ENCODE assay signal across 12 cellular contexts in the genomic region with DNA sequence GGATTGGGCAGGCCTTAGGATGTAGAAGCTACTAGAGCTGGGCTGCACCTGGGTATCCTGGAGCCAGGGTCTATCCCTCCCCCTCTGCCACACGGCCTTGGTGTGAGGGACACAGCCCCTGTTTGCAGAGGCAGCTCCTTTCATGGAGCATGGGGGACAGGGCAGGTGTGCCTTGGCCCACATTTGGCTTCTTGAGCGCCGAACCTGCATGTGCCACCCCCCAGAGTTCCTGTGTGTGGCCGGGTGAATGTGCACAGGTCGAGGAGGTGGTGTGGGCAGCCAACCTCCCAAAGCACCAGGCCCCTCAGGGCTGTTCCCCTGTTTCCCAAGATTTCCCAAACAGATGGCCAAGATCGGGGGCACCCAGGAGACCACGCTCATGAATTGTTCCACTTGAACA.
"Had no signal": no experiment of that assay in that cellular context is flagged by ENCODE, and none has a peak within 500 bp of the region (broad histone marks: within the 10 kb centered on the region; RNA-seq: fewer than 3 reads in every experiment).

No MANE protein-coding gene starts in this region.

- H3K9me3 ChIP-seq: colonic mucosa, upper lobe of left lung had no signal

- H3K4me1 ChIP-seq: colonic mucosa had no signal

- DNase-seq: activated CD4-positive, alpha-beta T cell treated with anti-CD3 and anti-CD28 coated beads for 1 hour; activated CD4-positive, alpha-beta T cell treated with anti-CD3 and anti-CD28 coated beads, Interleukin-2, amount 50 U/mL, for 48 hours; activated naive CD4-positive, alpha-beta T cell treated with anti-CD3 and anti-CD28 coated beads for 36 hours; activated naive CD8-positive, alpha-beta T cell treated with anti-CD3 and anti-CD28 coated beads, Interleukin-2, amount 50 U/mL, for 24 hours; colonic mucosa; stimulated activated CD4-positive, alpha-beta T cell treated with anti-CD3 and anti-CD28 coated beads, Interleukin-15, amount 100 ng/mL, for 24 hours; stimulated activated CD4-positive, alpha-beta T cell treated with anti-CD3 and anti-CD28 coated beads, Interleukin-4, amount 100 ng/mL, for 24 hours; stimulated activated naive CD4-positive, alpha-beta T cell; T-helper 1 cell had no signal

- H3K27ac ChIP-seq: cardiac muscle cell, colonic mucosa, VCaP had no signal

- H3K36me3 ChIP-seq: cardiac muscle cell, colonic mucosa, upper lobe of left lung had no signal

- H3K27me3 ChIP-seq: cardiac muscle cell, colonic mucosa, upper lobe of left lung had no signal

- H3K4me3 ChIP-seq: cardiac muscle cell, colonic mucosa, upper lobe of left lung had no signal
